In the genomic region with DNA sequence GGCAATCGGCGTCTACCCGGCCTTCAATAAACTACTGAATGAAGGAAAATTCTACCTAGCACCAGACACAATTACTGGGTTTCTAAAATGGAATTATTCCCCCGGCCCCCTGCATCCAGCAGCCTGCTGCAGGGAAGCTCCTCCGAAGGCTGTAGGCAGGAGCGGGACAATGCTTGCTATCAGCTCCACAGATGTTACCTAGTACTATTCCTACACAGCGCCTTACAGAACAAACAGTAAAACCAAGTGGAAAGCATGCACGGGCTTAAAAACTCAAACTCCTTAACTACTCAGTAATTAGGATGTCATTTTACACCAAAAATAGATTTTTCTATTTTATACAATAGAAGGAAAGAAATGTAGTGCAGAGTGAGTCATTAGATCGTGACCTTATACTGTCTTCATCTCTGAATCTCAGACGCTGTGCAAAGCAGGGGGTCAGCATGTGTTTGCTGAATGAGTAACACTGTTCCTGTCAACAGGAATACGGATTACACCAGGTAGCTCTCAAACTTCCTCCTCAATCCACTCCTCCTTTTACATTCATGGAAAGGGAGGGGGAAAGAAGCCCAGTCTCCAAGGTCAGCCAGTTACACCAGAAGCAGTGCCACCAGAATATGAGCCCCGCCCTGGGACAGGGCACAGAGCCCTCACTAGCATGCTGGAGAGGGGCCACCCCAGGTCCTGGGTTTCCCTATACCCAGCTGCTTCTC, we compare ENCODE assay signal across 8 cellular contexts.
DNase-seq lines count a peak whose midpoint lies in the region; ATAC-seq, FAIRE-seq and TF ChIP-seq lines count a peak whose summit lies in the region.

No MANE protein-coding gene starts in this region.

- no peak for TF ChIP-seq CTCF in AG04449 (IDR thresholded peaks at IDR 0.05; ENCODE audit: insufficient read depth, low read length, missing control alignments)

- CTCF ChIA-PET in AG04449 (lab: Yijun Ruan, JAX), result interaction anchor here (0.7 kb wide), 1 partner anchor 93 kb away, joined by 3 read pairs; no protein-coding TSS in a partner anchor
- CTCF ChIA-PET in activated CD4-positive, alpha-beta memory T cell treated with anti-CD3 and anti-CD28 coated beads, Interleukin-2, amount 10 ng/mL, durations not matched to agents 7 days and 5 days (lab: Charles Lee), result no interaction called here
- CTCF ChIA-PET in activated CD8-positive, alpha-beta memory T cell treated with anti-CD3 and anti-CD28 coated beads, Interleukin-2, amount 10 ng/mL, durations not matched to agents 7 days and 5 days (lab: Charles Lee), result no interaction called here

- H3K27ac ChIP-seq in duodenal mucosa (ENCODE audit: low read depth, low read length), result peak overlapping the region; percentile 58
- H3K27ac ChIP-seq in mucosa of rectum (ENCODE audit: low read depth in 2 of 2, low read length in 2 of 2), result peak overlapping the region; percentile 86 to 89

- H3K9ac ChIP-seq in duodenal mucosa (ENCODE audit: low read depth in 1 of 2, low read length in 2 of 2) (peak overlapping the region; percentile 15 to 29), mucosa of rectum (ENCODE audit: low read depth in 1 of 2, low read length in 2 of 2) (peak overlapping the region; percentile 47 to 55)

- no peaks in the 10 kb centered on the region for H3K9me3 Mint-ChIP-seq in activated CD4-positive, alpha-beta memory T cell treated with anti-CD3 and anti-CD28 coated beads, Interleukin-2, amount 10 ng/mL, durations not matched to agents 7 days and 5 days
- no peaks in the 10 kb centered on the region for H3K9me3 Mint-ChIP-seq in activated CD8-positive, alpha-beta memory T cell treated with anti-CD3 and anti-CD28 coated beads, Interleukin-2, amount 10 ng/mL, durations not matched to agents 7 days and 5 days (ENCODE audit: low read depth)

- H3K4me1 ChIP-seq in duodenal mucosa (ENCODE audit: control insufficient read depth in 1 of 2, insufficient read depth in 2 of 2, low read length in 2 of 2) (peaks cover 41 to 42% of the 10 kb centered on the region in 2 donors), mucosa of rectum (ENCODE audit: control insufficient read depth in 2 of 2, insufficient read depth in 2 of 2, low read length in 2 of 2) (peaks cover 40 to 43% of the 10 kb centered on the region in 2 donors)

- no peaks in the 10 kb centered on the region for H3K27me3 ChIP-seq in duodenal mucosa (ENCODE audit: control insufficient read depth in 1 of 2, insufficient read depth in 2 of 2, low read length in 2 of 2)
- no peaks in the 10 kb centered on the region for H3K27me3 ChIP-seq in mucosa of rectum (ENCODE audit: control insufficient read depth in 2 of 2, insufficient read depth in 2 of 2, low read length in 2 of 2)

- DNase-seq in AG04449 (ENCODE audit: low read depth, low spot score) (peak; percentile 45), NCI-H146 (lab: John Stamatoyannopoulos, UW) (peak; percentile 58), GM19239 (ENCODE audit: insufficient read length, low spot score) (no peak)
- no peak for DNase-seq in activated CD4-positive, alpha-beta memory T cell treated with anti-CD3 and anti-CD28 coated beads, Interleukin-2, amount 10 ng/mL, durations not matched to agents 7 days and 5 days
- DNase-seq in activated CD8-positive, alpha-beta memory T cell treated with anti-CD3 and anti-CD28 coated beads, Interleukin-2, amount 10 ng/mL, durations not matched to agents 7 days and 5 days, result no peak
- DNase-seq in effector CD4-positive, alpha-beta T cell, result no peak

- no peaks in the 10 kb centered on the region for H3K9me3 ChIP-seq in duodenal mucosa (ENCODE audit: control insufficient read depth in 1 of 2, low read length in 2 of 2)
- H3K9me3 ChIP-seq in mucosa of rectum (ENCODE audit: control insufficient read depth in 2 of 2, low read length in 2 of 2), result no peaks in the 10 kb centered on the region

- POLR2A ChIA-PET in AG04449 (lab: Yijun Ruan, JAX), result interaction anchor here (1.0 kb wide), 1 partner anchor 18 kb away, joined by 3 read pairs; no protein-coding TSS in a partner anchor
- POLR2A ChIA-PET in activated CD4-positive, alpha-beta memory T cell treated with anti-CD3 and anti-CD28 coated beads, Interleukin-2, amount 10 ng/mL, durations not matched to agents 7 days and 5 days (lab: Charles Lee), result no interaction called here

- H3K4me1 Mint-ChIP-seq in activated CD4-positive, alpha-beta memory T cell treated with anti-CD3 and anti-CD28 coated beads, Interleukin-2, amount 10 ng/mL, durations not matched to agents 7 days and 5 days, result peaks cover 29% of the 10 kb centered on the region
- H3K4me1 Mint-ChIP-seq in activated CD8-positive, alpha-beta memory T cell treated with anti-CD3 and anti-CD28 coated beads, Interleukin-2, amount 10 ng/mL, durations not matched to agents 7 days and 5 days, result peaks cover 22% of the 10 kb centered on the region

- no peak for ATAC-seq in activated CD8-positive, alpha-beta memory T cell treated with anti-CD3 and anti-CD28 coated beads, Interleukin-2, amount 10 ng/mL, durations not matched to agents 7 days and 5 days

- H3K4me3 ChIP-seq in AG04449 (ENCODE audit: low read depth, low read length) (no peak overlapping the region), duodenal mucosa (ENCODE audit: low read depth in 1 of 2, low read length in 2 of 2) (peak overlapping the region in 1 of 2 donors; percentile 12), mucosa of rectum (ENCODE audit: low read length in 2 of 2) (no peak overlapping the region)

- no peaks in the 10 kb centered on the region for H3K27me3 Mint-ChIP-seq in activated CD4-positive, alpha-beta memory T cell treated with anti-CD3 and anti-CD28 coated beads, Interleukin-2, amount 10 ng/mL, durations not matched to agents 7 days and 5 days
- no peaks in the 10 kb centered on the region for H3K27me3 Mint-ChIP-seq in activated CD8-positive, alpha-beta memory T cell treated with anti-CD3 and anti-CD28 coated beads, Interleukin-2, amount 10 ng/mL, durations not matched to agents 7 days and 5 days

- H3K27ac Mint-ChIP-seq in activated CD4-positive, alpha-beta memory T cell treated with anti-CD3 and anti-CD28 coated beads, Interleukin-2, amount 10 ng/mL, durations not matched to agents 7 days and 5 days, result no peak overlapping the region
- H3K27ac Mint-ChIP-seq in activated CD8-positive, alpha-beta memory T cell treated with anti-CD3 and anti-CD28 coated beads, Interleukin-2, amount 10 ng/mL, durations not matched to agents 7 days and 5 days, result no peak overlapping the region

- H3K36me3 ChIP-seq in duodenal mucosa (ENCODE audit: control insufficient read depth in 1 of 2, insufficient read depth in 2 of 2, low read length in 2 of 2) (no peaks in the 10 kb centered on the region), mucosa of rectum (ENCODE audit: control insufficient read depth in 2 of 2, insufficient read depth in 2 of 2, low read length in 2 of 2) (no peaks in the 10 kb centered on the region)

- H3K36me3 Mint-ChIP-seq in activated CD4-positive, alpha-beta memory T cell treated with anti-CD3 and anti-CD28 coated beads, Interleukin-2, amount 10 ng/mL, durations not matched to agents 7 days and 5 days (ENCODE audit: low read depth), result no peaks in the 10 kb centered on the region
- H3K36me3 Mint-ChIP-seq in activated CD8-positive, alpha-beta memory T cell treated with anti-CD3 and anti-CD28 coated beads, Interleukin-2, amount 10 ng/mL, durations not matched to agents 7 days and 5 days, result peaks cover 2% of the 10 kb centered on the region

- FAIRE-seq in GM19239 (lab: Jason Lieb, UNC), result no peak

- H3K4me3 Mint-ChIP-seq in activated CD4-positive, alpha-beta memory T cell treated with anti-CD3 and anti-CD28 coated beads, Interleukin-2, amount 10 ng/mL, durations not matched to agents 7 days and 5 days, result no peak overlapping the region
- no peak overlapping the region for H3K4me3 Mint-ChIP-seq in activated CD8-positive, alpha-beta memory T cell treated with anti-CD3 and anti-CD28 coated beads, Interleukin-2, amount 10 ng/mL, durations not matched to agents 7 days and 5 days

Comparison
In these comparisons a context has a peak if more than half of its experiments do, and no peak if none do; other contexts are left out.
1. DNase-seq: peak in AG04449 (single experiment) and NCI-H146 (single experiment); none in activated CD4-positive, alpha-beta memory T cell treated with anti-CD3 and anti-CD28 coated beads, Interleukin-2, amount 10 ng/mL, durations not matched to agents 7 days and 5 days (single experiment), GM19239 (single experiment), activated CD8-positive, alpha-beta memory T cell treated with anti-CD3 and anti-CD28 coated beads, Interleukin-2, amount 10 ng/mL, durations not matched to agents 7 days and 5 days (single experiment) and effector CD4-positive, alpha-beta T cell (single experiment).